ENCODE assay signal across 1 cellular context in genomic region chr15:74311734-74312444, GRCh38.
TF ChIP-seq lines count a peak whose summit lies in the region.

No MANE protein-coding gene starts in this region.

TF ChIP-seq in H1, 55 proteins besides CTCF, POLR2A, EP300 and RAD21 (continued from another document):
- TF ChIP-seq, protein P1, sequence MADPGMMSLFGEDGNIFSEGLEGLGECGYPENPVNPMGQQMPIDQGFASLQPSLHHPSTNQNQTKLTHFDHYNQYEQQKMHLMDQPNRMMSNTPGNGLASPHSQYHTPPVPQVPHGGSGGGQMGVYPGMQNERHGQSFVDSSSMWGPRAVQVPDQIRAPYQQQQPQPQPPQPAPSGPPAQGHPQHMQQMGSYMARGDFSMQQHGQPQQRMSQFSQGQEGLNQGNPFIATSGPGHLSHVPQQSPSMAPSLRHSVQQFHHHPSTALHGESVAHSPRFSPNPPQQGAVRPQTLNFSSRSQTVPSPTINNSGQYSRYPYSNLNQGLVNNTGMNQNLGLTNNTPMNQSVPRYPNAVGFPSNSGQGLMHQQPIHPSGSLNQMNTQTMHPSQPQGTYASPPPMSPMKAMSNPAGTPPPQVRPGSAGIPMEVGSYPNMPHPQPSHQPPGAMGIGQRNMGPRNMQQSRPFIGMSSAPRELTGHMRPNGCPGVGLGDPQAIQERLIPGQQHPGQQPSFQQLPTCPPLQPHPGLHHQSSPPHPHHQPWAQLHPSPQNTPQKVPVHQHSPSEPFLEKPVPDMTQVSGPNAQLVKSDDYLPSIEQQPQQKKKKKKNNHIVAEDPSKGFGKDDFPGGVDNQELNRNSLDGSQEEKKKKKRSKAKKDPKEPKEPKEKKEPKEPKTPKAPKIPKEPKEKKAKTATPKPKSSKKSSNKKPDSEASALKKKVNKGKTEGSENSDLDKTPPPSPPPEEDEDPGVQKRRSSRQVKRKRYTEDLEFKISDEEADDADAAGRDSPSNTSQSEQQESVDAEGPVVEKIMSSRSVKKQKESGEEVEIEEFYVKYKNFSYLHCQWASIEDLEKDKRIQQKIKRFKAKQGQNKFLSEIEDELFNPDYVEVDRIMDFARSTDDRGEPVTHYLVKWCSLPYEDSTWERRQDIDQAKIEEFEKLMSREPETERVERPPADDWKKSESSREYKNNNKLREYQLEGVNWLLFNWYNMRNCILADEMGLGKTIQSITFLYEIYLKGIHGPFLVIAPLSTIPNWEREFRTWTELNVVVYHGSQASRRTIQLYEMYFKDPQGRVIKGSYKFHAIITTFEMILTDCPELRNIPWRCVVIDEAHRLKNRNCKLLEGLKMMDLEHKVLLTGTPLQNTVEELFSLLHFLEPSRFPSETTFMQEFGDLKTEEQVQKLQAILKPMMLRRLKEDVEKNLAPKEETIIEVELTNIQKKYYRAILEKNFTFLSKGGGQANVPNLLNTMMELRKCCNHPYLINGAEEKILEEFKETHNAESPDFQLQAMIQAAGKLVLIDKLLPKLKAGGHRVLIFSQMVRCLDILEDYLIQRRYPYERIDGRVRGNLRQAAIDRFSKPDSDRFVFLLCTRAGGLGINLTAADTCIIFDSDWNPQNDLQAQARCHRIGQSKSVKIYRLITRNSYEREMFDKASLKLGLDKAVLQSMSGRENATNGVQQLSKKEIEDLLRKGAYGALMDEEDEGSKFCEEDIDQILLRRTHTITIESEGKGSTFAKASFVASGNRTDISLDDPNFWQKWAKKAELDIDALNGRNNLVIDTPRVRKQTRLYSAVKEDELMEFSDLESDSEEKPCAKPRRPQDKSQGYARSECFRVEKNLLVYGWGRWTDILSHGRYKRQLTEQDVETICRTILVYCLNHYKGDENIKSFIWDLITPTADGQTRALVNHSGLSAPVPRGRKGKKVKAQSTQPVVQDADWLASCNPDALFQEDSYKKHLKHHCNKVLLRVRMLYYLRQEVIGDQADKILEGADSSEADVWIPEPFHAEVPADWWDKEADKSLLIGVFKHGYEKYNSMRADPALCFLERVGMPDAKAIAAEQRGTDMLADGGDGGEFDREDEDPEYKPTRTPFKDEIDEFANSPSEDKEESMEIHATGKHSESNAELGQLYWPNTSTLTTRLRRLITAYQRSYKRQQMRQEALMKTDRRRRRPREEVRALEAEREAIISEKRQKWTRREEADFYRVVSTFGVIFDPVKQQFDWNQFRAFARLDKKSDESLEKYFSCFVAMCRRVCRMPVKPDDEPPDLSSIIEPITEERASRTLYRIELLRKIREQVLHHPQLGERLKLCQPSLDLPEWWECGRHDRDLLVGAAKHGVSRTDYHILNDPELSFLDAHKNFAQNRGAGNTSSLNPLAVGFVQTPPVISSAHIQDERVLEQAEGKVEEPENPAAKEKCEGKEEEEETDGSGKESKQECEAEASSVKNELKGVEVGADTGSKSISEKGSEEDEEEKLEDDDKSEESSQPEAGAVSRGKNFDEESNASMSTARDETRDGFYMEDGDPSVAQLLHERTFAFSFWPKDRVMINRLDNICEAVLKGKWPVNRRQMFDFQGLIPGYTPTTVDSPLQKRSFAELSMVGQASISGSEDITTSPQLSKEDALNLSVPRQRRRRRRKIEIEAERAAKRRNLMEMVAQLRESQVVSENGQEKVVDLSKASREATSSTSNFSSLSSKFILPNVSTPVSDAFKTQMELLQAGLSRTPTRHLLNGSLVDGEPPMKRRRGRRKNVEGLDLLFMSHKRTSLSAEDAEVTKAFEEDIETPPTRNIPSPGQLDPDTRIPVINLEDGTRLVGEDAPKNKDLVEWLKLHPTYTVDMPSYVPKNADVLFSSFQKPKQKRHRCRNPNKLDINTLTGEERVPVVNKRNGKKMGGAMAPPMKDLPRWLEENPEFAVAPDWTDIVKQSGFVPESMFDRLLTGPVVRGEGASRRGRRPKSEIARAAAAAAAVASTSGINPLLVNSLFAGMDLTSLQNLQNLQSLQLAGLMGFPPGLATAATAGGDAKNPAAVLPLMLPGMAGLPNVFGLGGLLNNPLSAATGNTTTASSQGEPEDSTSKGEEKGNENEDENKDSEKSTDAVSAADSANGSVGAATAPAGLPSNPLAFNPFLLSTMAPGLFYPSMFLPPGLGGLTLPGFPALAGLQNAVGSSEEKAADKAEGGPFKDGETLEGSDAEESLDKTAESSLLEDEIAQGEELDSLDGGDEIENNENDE (IDR thresholded peaks at IDR 0.05; ENCODE audit: insufficient replicate concordance, low read length), result no peak
